28 cellular contexts compared by ENCODE assay signal in the genomic region with DNA sequence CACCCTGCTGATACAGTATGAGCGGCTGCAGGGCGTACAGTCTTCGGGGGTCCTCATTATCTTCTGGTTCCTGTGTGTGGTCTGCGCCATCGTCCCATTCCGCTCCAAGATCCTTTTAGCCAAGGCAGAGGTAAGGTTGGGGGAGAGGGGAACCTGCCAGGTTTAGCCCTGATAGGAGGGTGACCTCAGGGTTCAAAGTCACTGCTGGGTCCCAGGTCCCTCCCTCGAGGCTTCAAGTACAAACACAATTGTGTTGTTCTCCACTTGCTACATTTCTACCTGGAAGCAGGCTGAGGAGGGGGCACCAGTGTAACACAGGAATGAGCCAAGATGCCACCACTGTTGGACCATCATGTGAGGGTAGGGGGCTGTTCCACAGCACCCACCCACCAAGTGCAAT. TPM values are rescaled to one million over a fixed set of nuclear protein-coding genes. Genes with fewer than 3 reads are reported as not detected.
A peak's percentile ranks its signal among the peaks of the same experiment; 100 is the strongest.
DNase-seq lines count a peak whose midpoint lies in the region; ATAC-seq, FAIRE-seq and TF ChIP-seq lines count a peak whose summit lies in the region.
"Had no signal": no experiment of that assay in that cellular context is flagged by ENCODE, and none has a peak within 500 bp of the region (broad histone marks: within the 10 kb centered on the region; RNA-seq: fewer than 3 reads in every experiment).

No MANE protein-coding gene starts in this region.

- TF ChIP-seq POLR2A in H1 (IDR thresholded peaks at IDR 0.05; ENCODE audit: control extremely low read depth in 1 of 2, low read depth in 2 of 2, low read length in 2 of 2), result no peak

- POLR2A ChIA-PET in PC-3 (lab: Charles Lee; ENCODE audit: unreplicated experiment), result no interaction called here
- POLR2A ChIA-PET in H1 (lab: Charles Lee; ENCODE audit: partially characterized antibody), result no interaction called here

- intact Hi-C loops in PC-3 (cut with micrococcal nuclease), result no loop called here
- intact Hi-C loops in head of caudate nucleus (cut with DNase I), result no loop called here

- H3K9me2 ChIP-seq in PC-3 (replicated peaks; ENCODE audit: low read length), result no peaks in the 10 kb centered on the region

- H3K4ac ChIP-seq in H1 (replicated peaks; ENCODE audit: insufficient read length, low read depth, low read length) (no peak overlapping the region), mesenchymal stem cell (ENCODE audit: low read depth in 1 of 2, low read length in 2 of 2) (no peak overlapping the region)

- no peak for TF ChIP-seq RAD21 in H1 (IDR thresholded peaks at IDR 0.05 in 1 of 2, conservative IDR thresholded peaks at IDR 0.05 in 1 of 2; ENCODE audit: low read depth in 2 of 2, low read length in 2 of 2)

- 96% methylated on average over 7 of the region's 7 CpGs; no CpG with 5 or more reads in 1 of the 2 experiments for WGBS in H1 (ENCODE audit: extremely low coverage in 1 of 2, insufficient coverage in 1 of 2, insufficient read length in 1 of 2, insufficient replicate concordance in 2 of 2, low coverage in 1 of 2, low lambda C conversion rate in 2 of 2, missing lambda C conversion rate in 1 of 2), 2 experiments
- WGBS in mesenchymal stem cell, result 95% methylated on average over 7 of the region's 7 CpGs

- H3F3A ChIP-seq in PC-3 (ENCODE audit: low read length, unreplicated experiment), result no peaks in the 10 kb centered on the region

- H2BK12ac ChIP-seq in H1 (ENCODE audit: low read depth, low read length) (no peak overlapping the region), mesenchymal stem cell (ENCODE audit: low read length in 2 of 2) (no peak overlapping the region)

- peak overlapping the region; percentile 28; the same call in 1 of the 2 replicates for H4K8ac ChIP-seq in H1 (ENCODE audit: extremely low read depth, insufficient read depth, low read length)
- no peak overlapping the region for H4K8ac ChIP-seq in mesenchymal stem cell (ENCODE audit: low read length)

- H2BK5ac ChIP-seq in H1 (ENCODE audit: low read depth, low read length) (no peak overlapping the region), mesenchymal stem cell (ENCODE audit: low read depth, low read length, poor library complexity, severe bottlenecking) (no peak overlapping the region)

- 0 out of 2 replicates have a peak overlapping the region, but pooled peaks have one; percentile 24 for H2AK5ac ChIP-seq in H1 (ENCODE audit: low read depth, low read length)
- H2AK5ac ChIP-seq in mesenchymal stem cell (ENCODE audit: low read length, severe bottlenecking), result no peak overlapping the region

- H3K27ac ChIP-seq in PC-3 (ENCODE audit: low read length), result no peak overlapping the region
- H3K27ac ChIP-seq in H1 (ENCODE audit: low read depth, low read length), result no peak overlapping the region
- H3K27ac ChIP-seq in mesenchymal stem cell (ENCODE audit: low read length, poor library complexity, severe bottlenecking), result no peak overlapping the region
- H3K27ac ChIP-seq: BLaER1 treated with 17β-estradiol and CSF1 and Interleukin-3, amounts not matched to agents 10 nM and 100 nM; SK-N-MC had no signal

- no peak overlapping the region for H3K56ac ChIP-seq in H1 (replicated peaks; ENCODE audit: insufficient read length, low read depth, low read length)

- H4K20me1 ChIP-seq in PC-3 (ENCODE audit: low read length), result no peaks in the 10 kb centered on the region
- no peaks in the 10 kb centered on the region for H4K20me1 ChIP-seq in H1 (replicated peaks in 1 of 2; ENCODE audit: control insufficient read depth in 1 of 2, insufficient read depth in 2 of 2, low read length in 2 of 2)
- H4K20me1 ChIP-seq: BLaER1 treated with 17β-estradiol and CSF1 and Interleukin-3, amounts not matched to agents 10 nM and 100 nM had no signal

- no peak overlapping the region for H3K4me2 ChIP-seq in PC-3 (ENCODE audit: low read length)
- H3K4me2 ChIP-seq in H1 (ENCODE audit: insufficient read depth in 1 of 2, low read depth in 2 of 2, low read length in 2 of 2), result no peak overlapping the region
- H3K4me2 ChIP-seq in mesenchymal stem cell (ENCODE audit: low read length, poor library complexity, severe bottlenecking), result no peak overlapping the region
- H3K4me2 ChIP-seq: BLaER1 treated with 17β-estradiol and CSF1 and Interleukin-3, amounts not matched to agents 10 nM and 100 nM; GM23338 had no signal

- H3K4me1 ChIP-seq in PC-3 (ENCODE audit: insufficient read depth, low read length) (peaks cover 25% of the 10 kb centered on the region), H1 (replicated peaks in 1 of 4; ENCODE audit: control insufficient read depth in 3 of 4, insufficient read depth in 4 of 4, low read length in 3 of 4) (peaks cover 2 to 7% (median 5%) of the 10 kb centered on the region in 4 experiments; a peak in 6 of 7 replicates), mesenchymal stem cell (ENCODE audit: control insufficient read depth, insufficient read depth, low read depth, low read length) (peaks cover 26% of the 10 kb centered on the region)

- no peak overlapping the region for H4K5ac ChIP-seq in H1 (ENCODE audit: insufficient read length, low read depth, low read length)

- TF ChIP-seq EP300 in H1 (IDR thresholded peaks at IDR 0.05; ENCODE audit: borderline replicate concordance in 1 of 2, low read depth in 2 of 2, low read length in 2 of 2), result no peak

- H3K36me3 ChIP-seq in PC-3 (ENCODE audit: low read depth, low read length), result peaks cover 4% of the 10 kb centered on the region; the same call in 1 of the 2 replicates
- H3K36me3 ChIP-seq in H1 (ENCODE audit: control insufficient read depth in 2 of 4, insufficient read depth in 4 of 4, low read length in 3 of 4), result no peaks in the 10 kb centered on the region
- H3K36me3 ChIP-seq in mesenchymal stem cell (ENCODE audit: control insufficient read depth in 1 of 2, insufficient read depth in 2 of 2, low read depth in 1 of 2, low read length in 2 of 2), result peaks cover 5 to 19% of the 10 kb centered on the region in 2 experiments
- H3K36me3 ChIP-seq: BLaER1 treated with 17β-estradiol and CSF1 and Interleukin-3, amounts not matched to agents 10 nM and 100 nM; HAP-1; MG63 had no signal

- no peak overlapping the region for H2BK120ac ChIP-seq in H1 (replicated peaks; ENCODE audit: low read depth, low read length)
- no peak overlapping the region for H2BK120ac ChIP-seq in mesenchymal stem cell (ENCODE audit: low read depth, low read length)

- DNase-seq in PC-3, result no peak
- DNase-seq in H1 (ENCODE audit: low read depth in 1 of 2, low spot score in 2 of 2), result no peak
- no peak for DNase-seq in mesenchymal stem cell
- DNase-seq in NCI-H2227 (lab: John Stamatoyannopoulos, UW; ENCODE audit: unreplicated experiment), result no peak
- no peak for DNase-seq in head of caudate nucleus
- DNase-seq: AML-193; CD4-positive, alpha-beta T cell; KG1; MG63; NCI-H1105 treated with DMSO at 0.1 percent for 48 hours; NCI-H146; NCI-H1930; NCI-H2107; NCI-H446; NCI-H524 treated with DMSO at 0.1 percent for 48 hours; NCI-H82; NK-92 treated with Interleukin-12 subunit alpha and Interleukin-12 subunit beta, amount 100 ng/mL, for 24 hours; SIG-M5 had no signal

- H3K79me2 ChIP-seq in PC-3 (ENCODE audit: low read length), result no peaks in the 10 kb centered on the region
- no peaks in the 10 kb centered on the region for H3K79me2 ChIP-seq in H1 (ENCODE audit: control insufficient read depth in 1 of 2, insufficient read depth in 2 of 2, low read length in 2 of 2)

- FAIRE-seq in H1 (lab: Jason Lieb, UNC), result no peak
- FAIRE-seq: A204.1, D721Med, GM18507, HTR-8/SVneo had no signal

- H3K14ac ChIP-seq in H1 (ENCODE audit: insufficient read length), result no peak overlapping the region
- no peak overlapping the region for H3K14ac ChIP-seq in mesenchymal stem cell (ENCODE audit: low read length in 2 of 2)

- H3K9ac ChIP-seq in PC-3 (ENCODE audit: low read length) (no peak overlapping the region), H1 (replicated peaks in 1 of 4; ENCODE audit: extremely low read depth in 1 of 4, low read depth in 3 of 4, low read length in 3 of 4) (no peak overlapping the region), mesenchymal stem cell (ENCODE audit: low read length) (no peak overlapping the region)
- H3K9ac ChIP-seq: BLaER1 treated with 17β-estradiol and CSF1 and Interleukin-3, amounts not matched to agents 10 nM and 100 nM had no signal

- CTCF ChIA-PET in PC-3 (lab: Charles Lee) (no interaction called here), H1 (lab: Charles Lee; ENCODE audit: partially characterized antibody) (interaction anchor here (1.4 to 10.0 kb wide), 4 partner anchors 8 to 106 kb away, joined by 3 to 96 read pairs (median 13); no protein-coding TSS in a partner anchor)

- TSS peak; percentile 3 for BruUV-seq in PC-3 (replicated peaks; lab: Mats Ljungman, UMichigan)

- H4K91ac ChIP-seq in H1 (replicated peaks; ENCODE audit: insufficient read length, low read length) (no peak overlapping the region), mesenchymal stem cell (ENCODE audit: low read length) (peak overlapping the region; percentile 35)

- ATAC-seq in PC-3 (no peak), HG02938 (IDR thresholded peaks at IDR 0.05; ENCODE audit: unreplicated experiment) (no peak), GM21825 (IDR thresholded peaks at IDR 0.05; ENCODE audit: unreplicated experiment) (no peak)
- ATAC-seq: GM23338 had no signal

- H3K79me1 ChIP-seq in H1 (ENCODE audit: low read depth, low read length) (no peaks in the 10 kb centered on the region), mesenchymal stem cell (replicated peaks; ENCODE audit: low read length, poor library complexity, severe bottlenecking) (peaks cover 1% of the 10 kb centered on the region)

- no peaks in the 10 kb centered on the region for H3K9me3 ChIP-seq in PC-3 (ENCODE audit: low read length)
- no peaks in the 10 kb centered on the region; a peak in 1 of 4 replicates for H3K9me3 ChIP-seq in H1 (ENCODE audit: insufficient read depth in 2 of 2, low read depth in 1 of 2, low read length in 1 of 2)
- no peaks in the 10 kb centered on the region for H3K9me3 ChIP-seq in mesenchymal stem cell (ENCODE audit: control insufficient read depth, low read length)
- H3K9me3 ChIP-seq: HAP-1 had no signal

- H3K23me2 ChIP-seq in H1 (ENCODE audit: low read depth, low read length), result no peaks in the 10 kb centered on the region

- no peak overlapping the region for H3K18ac ChIP-seq in H1 (ENCODE audit: extremely low read depth, low read length)
- no peak overlapping the region for H3K18ac ChIP-seq in mesenchymal stem cell (ENCODE audit: low read depth in 1 of 2, low read length in 2 of 2)

- H3K27me3 ChIP-seq in PC-3 (ENCODE audit: low read length) (no peaks in the 10 kb centered on the region), H1 (replicated peaks in 1 of 4; ENCODE audit: control insufficient read depth in 3 of 4, extremely low read depth in 1 of 4, insufficient read depth in 3 of 4, low read length in 3 of 4) (no peaks in the 10 kb centered on the region), mesenchymal stem cell (ENCODE audit: control insufficient read depth in 1 of 2, insufficient read depth in 1 of 2, low read length in 2 of 2) (no peaks in the 10 kb centered on the region)
- H3K27me3 ChIP-seq: BLaER1 treated with 17β-estradiol and CSF1 and Interleukin-3, amounts not matched to agents 10 nM and 100 nM; MG63 had no signal

- no peak overlapping the region for H2BK20ac ChIP-seq in H1 (ENCODE audit: low read length)

- TF ChIP-seq CTCF in PC-3 (conservative IDR thresholded peaks at IDR 0.05; ENCODE audit: low read depth, low read length), result no peak
- no peak for TF ChIP-seq CTCF in H1 (IDR thresholded peaks at IDR 0.05; ENCODE audit: control extremely low read depth in 1 of 3, insufficient read depth in 1 of 3, low read depth in 1 of 3, low read length in 3 of 3)

- H3K4me3 ChIP-seq in PC-3 (ENCODE audit: low read length), result no peak overlapping the region
- H3K4me3 ChIP-seq in H1 (ENCODE audit: extremely low read depth in 1 of 4, insufficient read depth in 2 of 4, low read depth in 3 of 4, low read length in 4 of 4), result no peak overlapping the region
- no peak overlapping the region for H3K4me3 ChIP-seq in mesenchymal stem cell (ENCODE audit: insufficient read depth in 1 of 2, low read depth in 1 of 2, low read length in 2 of 2)
- H3K4me3 ChIP-seq: BLaER1 treated with 17β-estradiol and CSF1 and Interleukin-3, amounts not matched to agents 10 nM and 100 nM; GM23338; HAP-1; MG63; SK-N-MC had no signal

- no peak overlapping the region for H2BK15ac ChIP-seq in H1 (ENCODE audit: low read length)
- no peak overlapping the region for H2BK15ac ChIP-seq in mesenchymal stem cell (ENCODE audit: low read depth, poor library complexity, severe bottlenecking)

- no peak overlapping the region for H2AFZ ChIP-seq in PC-3 (ENCODE audit: low read length)
- no peak overlapping the region for H2AFZ ChIP-seq in H1 (ENCODE audit: low read length)
- H2AFZ ChIP-seq in mesenchymal stem cell (ENCODE audit: low read depth, low read length), result no peak overlapping the region
- H2AFZ ChIP-seq: GM23338 had no signal

- H3K23ac ChIP-seq in H1 (ENCODE audit: insufficient read length) (no peak overlapping the region), mesenchymal stem cell (ENCODE audit: low read length in 2 of 2) (no peak overlapping the region)

RNA-seq across cellular contexts. Expression of a gene that starts 22.4 kb away (rescaled TPM):
- 50.2 and 64.4 TPM in 2 replicates for total RNA-seq in PC-3 (2014; rRNA removed)
- 0.37 and 0.71 TPM in 2 replicates for total RNA-seq in H1 (2021; fragmentation: NEBNext Ultra II Directional; extraction: Animal tissue kit (Norgen Biotek cat#: 25700))
- polyA plus RNA-seq in H1 (2011; rRNA removed), result 0.22 and 0.35 TPM in 2 replicates
- 0.40 TPM for polyA plus RNA-seq in H1 (2011; cell fraction: cytosol; rRNA removed)
- polyA plus RNA-seq in H1 (2011; cell fraction: nucleus; rRNA removed), result 2.4 TPM
- 0.54 to 0.84 TPM (median 0.60 TPM) in 4 replicates for polyA plus RNA-seq in H1 (2012, experiment 1 of 2)
- 0.17 TPM for polyA plus RNA-seq in H1 (2012, experiment 2 of 2)
- 0.20 TPM for polyA plus RNA-seq in H1 (2013, experiment 1 of 2)
- 0.37 TPM for polyA plus RNA-seq in H1 (2013, experiment 2 of 2)
- polyA minus RNA-seq in H1 (2011; rRNA and poly(A)+ RNA removed), result 0.35 and 1.1 TPM in 2 replicates
- 1.5 TPM for polyA minus RNA-seq in H1 (2011; cell fraction: cytosol; rRNA and poly(A)+ RNA removed)
- 0.40 TPM for polyA minus RNA-seq in H1 (2011; cell fraction: nucleus; rRNA and poly(A)+ RNA removed)
- polyA plus RNA-seq in mesenchymal stem cell (2013, experiment 1 of 2), result 2.5 TPM
- polyA plus RNA-seq in mesenchymal stem cell (2013, experiment 2 of 2), result 2.5 TPM
- total RNA-seq: GM23338 had no signal
- polyA plus RNA-seq: GM23338 had no signal

RNA-seq across cellular contexts. Expression of a gene that starts 50.7 kb away (rescaled TPM):
- 44.2 and 44.3 TPM in 2 replicates for total RNA-seq in PC-3 (2014; rRNA removed)
- total RNA-seq in H1 (2021; fragmentation: NEBNext Ultra II Directional; extraction: Animal tissue kit (Norgen Biotek cat#: 25700)), result 50.1 and 54.3 TPM in 2 replicates
- 19.7 and 26.1 TPM in 2 replicates for polyA plus RNA-seq in H1 (2011; rRNA removed)
- polyA plus RNA-seq in H1 (2011; cell fraction: cytosol; rRNA removed), result 28.3 TPM
- polyA plus RNA-seq in H1 (2011; cell fraction: nucleus; rRNA removed), result 14.5 TPM
- polyA plus RNA-seq in H1 (2012, experiment 1 of 2), result 21.9 to 29.8 TPM (median 24.2 TPM) in 4 replicates
- polyA plus RNA-seq in H1 (2012, experiment 2 of 2), result 8.3 TPM
- polyA plus RNA-seq in H1 (2013, experiment 1 of 2), result 28.3 TPM
- polyA plus RNA-seq in H1 (2013, experiment 2 of 2), result 29.0 TPM
- 31.2 and 33.8 TPM in 2 replicates for polyA minus RNA-seq in H1 (2011; rRNA and poly(A)+ RNA removed)
- 21.9 TPM for polyA minus RNA-seq in H1 (2011; cell fraction: cytosol; rRNA and poly(A)+ RNA removed)
- 18.0 TPM for polyA minus RNA-seq in H1 (2011; cell fraction: nucleus; rRNA and poly(A)+ RNA removed)
- polyA plus RNA-seq in mesenchymal stem cell (2013, experiment 1 of 2), result 25.9 TPM
- 26.3 TPM for polyA plus RNA-seq in mesenchymal stem cell (2013, experiment 2 of 2)

Comparison
In these comparisons a context has a peak if more than half of its experiments do, and no peak if none do; other contexts are left out.
1. RNA of a gene that starts 22.4 kb away (total RNA-seq): 50.2 to 64.4 TPM in PC-3; 0.37 to 0.71 TPM in H1; every median in the first group is over 10 times any median in the second.